ENCODE assay signal across 24 cellular contexts in genomic region chr1:30267856-30268255, GRCh38.
DNase-seq lines count a peak whose midpoint lies in the region; ATAC-seq and TF ChIP-seq lines count a peak whose summit lies in the region.
"Had no signal": no experiment of that assay in that cellular context is flagged by ENCODE, and none has a peak within 500 bp of the region (broad histone marks: within the 10 kb centered on the region; RNA-seq: fewer than 3 reads in every experiment).

No MANE protein-coding gene starts in this region.

- DNase-seq in RWPE2 (ENCODE audit: low spot score), result peak; percentile 3
- DNase-seq in mesenteric fat pad (ENCODE audit: low spot score), result peak; percentile 12
- DNase-seq in spleen, result peak; percentile 5
- DNase-seq in T-helper 2 cell, result no peak
- DNase-seq in activated effector memory CD4-positive, alpha-beta T cell treated with anti-CD3 and anti-CD28 coated beads, Interleukin-2, amount 50 U/mL, for 16 hours, result no peak
- DNase-seq: 8988T; ACHN; BE2C; C1 segment of cervical spinal cord; CD4-positive, alpha-beta memory T cell; CD4-positive, CD25-positive, alpha-beta regulatory T cell; CD8-positive, alpha-beta memory T cell; COR-L47; DMS 273 treated with DMSO at 0.1 percent for 48 hours; DMS153; DMS53; DMS79; DND-41; EL; GDM1 had no signal

- H3K4me3 ChIP-seq in HEK293 (ENCODE audit: low read depth, low read length) (no peak overlapping the region), RWPE2 (ENCODE audit: severe bottlenecking) (no peak overlapping the region), spleen (no peak overlapping the region)
- H3K4me3 ChIP-seq: BLaER1, GM12878 had no signal

- H3K4me1 ChIP-seq in HEK293 (ENCODE audit: control insufficient read depth, insufficient read depth, low read length) (no peaks in the 10 kb centered on the region), RWPE2 (ENCODE audit: insufficient read depth, poor library complexity, severe bottlenecking) (no peaks in the 10 kb centered on the region), spleen (no peaks in the 10 kb centered on the region)
- H3K4me1 ChIP-seq: BE2C had no signal

- no peak for TF ChIP-seq CTCF in HEK293 (tag by site-specific recombination; IDR thresholded peaks at IDR 0.05)
- no peak for TF ChIP-seq CTCF in RWPE2 (IDR thresholded peaks at IDR 0.05; ENCODE audit: poor library complexity, severe bottlenecking)
- no peak for TF ChIP-seq CTCF in spleen (IDR thresholded peaks at IDR 0.05 in 8 of 11, conservative IDR thresholded peaks at IDR 0.05 in 3 of 11)

- H3K27ac ChIP-seq in HEK293 (ENCODE audit: extremely low read depth, low read depth, low read length) (no peak overlapping the region), RWPE2 (ENCODE audit: poor library complexity, severe bottlenecking) (no peak overlapping the region), spleen (no peak overlapping the region)
- H3K27ac ChIP-seq: BLaER1 had no signal

- H3K27me3 ChIP-seq in RWPE2 (ENCODE audit: insufficient read depth, poor library complexity, severe bottlenecking), result peaks cover 12% of the 10 kb centered on the region
- H3K27me3 ChIP-seq in spleen (replicated peaks in 1 of 7), result peaks cover 0 to 48% (median 0%) of the 10 kb centered on the region in 7 donors
- H3K27me3 ChIP-seq: BE2C, BLaER1 had no signal

- H3K36me3 ChIP-seq in HEK293 (ENCODE audit: control insufficient read depth in 2 of 2, insufficient read depth in 1 of 2, low read length in 2 of 2) (no peaks in the 10 kb centered on the region), RWPE2 (ENCODE audit: low read depth) (no peaks in the 10 kb centered on the region), spleen (no peaks in the 10 kb centered on the region)
- H3K36me3 ChIP-seq: BE2C, BLaER1 had no signal

- H3K9me3 ChIP-seq in HEK293 (ENCODE audit: control insufficient read depth, insufficient read depth, low read depth, low read length) (no peaks in the 10 kb centered on the region), RWPE2 (ENCODE audit: severe bottlenecking) (no peaks in the 10 kb centered on the region), spleen (no peaks in the 10 kb centered on the region)
- H3K9me3 ChIP-seq: BE2C, BLaER1 had no signal

- ATAC-seq in RWPE2 (ENCODE audit: low read depth) (no peak), GM19328 (IDR thresholded peaks at IDR 0.05; ENCODE audit: unreplicated experiment) (no peak)
- ATAC-seq: GM12878 had no signal

- POLR2A ChIA-PET in HEK293 (lab: Yijun Ruan, JAX), result no interaction called here

- intact Hi-C loops in spleen (cut with DNase I; ENCODE audit: low total_unique reads), result no loop called here

- no peak for TF ChIP-seq POLR2A in spleen (IDR thresholded peaks at IDR 0.05)

- WGBS in spleen, 5 donors, result 57 to 83% (median 73%) methylated on average over 6 of the region's 6 CpGs

- CTCF ChIA-PET in HEK293 (lab: Yijun Ruan, JAX), result interaction anchor here (0.6 kb wide), 1 partner anchor 289 kb away, joined by 3 read pairs; no protein-coding TSS in a partner anchor

TF ChIP-seq in HEK293, 187 proteins besides CTCF, POLR2A, EP300 and RAD21:
- TF ChIP-seq ZNF623 (tag by site-specific recombination; IDR thresholded peaks at IDR 0.05), result 0 out of 2 replicates have a peak, but pooled peaks have one; percentile 1
- no peak for TF ChIP-seq ZNF184 (tag by site-specific recombination; IDR thresholded peaks at IDR 0.05)

Comparison
In these comparisons a context has a peak if more than half of its experiments do, and no peak if none do; other contexts are left out.
1. DNase-seq: peak in RWPE2 (single experiment), mesenteric fat pad (single experiment) and spleen (single experiment); none in T-helper 2 cell (0 of 5) and activated effector memory CD4-positive, alpha-beta T cell treated with anti-CD3 and anti-CD28 coated beads, Interleukin-2, amount 50 U/mL, for 16 hours (single experiment).